In the genomic region with DNA sequence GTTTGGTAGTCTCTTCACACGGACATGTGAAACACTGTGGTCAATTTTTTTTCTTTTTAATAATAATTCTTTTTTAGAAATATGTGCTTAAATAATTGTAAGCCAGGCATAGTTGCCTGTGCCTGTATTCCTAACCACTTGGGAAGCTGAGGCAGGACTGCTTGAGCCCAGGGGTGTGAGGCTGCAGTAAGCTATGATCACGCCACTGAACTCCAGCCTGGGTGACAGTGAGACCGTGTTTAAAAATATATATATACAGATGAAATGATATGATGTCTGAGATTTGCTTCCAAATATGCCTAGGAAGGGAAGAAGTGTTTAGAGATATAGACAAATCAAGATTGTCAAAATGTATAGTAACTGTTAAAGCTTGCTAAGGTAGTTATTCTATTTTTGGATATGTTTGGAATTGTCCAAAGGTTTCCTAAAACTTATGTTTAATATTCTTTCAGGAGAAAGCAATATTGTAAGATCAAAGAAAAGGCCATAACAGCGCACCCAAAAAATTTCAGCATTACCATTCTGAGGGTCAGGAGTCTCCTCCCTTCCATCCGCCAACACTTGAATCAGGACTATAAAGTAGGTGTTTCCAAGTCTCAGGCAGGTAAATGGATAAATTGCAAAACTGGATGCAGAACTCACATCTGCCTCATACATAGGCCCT, we compare ENCODE assay signal across 1 cellular context.
TF ChIP-seq lines count a peak whose summit lies in the region.

No MANE protein-coding gene starts in this region.

TF ChIP-seq in IMR-90, 13 proteins besides CTCF, POLR2A, EP300 and RAD21:
- no peak for TF ChIP-seq FOS (IDR thresholded peaks at IDR 0.05; ENCODE audit: low read depth, low read length)
- TF ChIP-seq MXI1 (IDR thresholded peaks at IDR 0.05; ENCODE audit: borderline replicate concordance, low read depth, low read length), result no peak
- TF ChIP-seq RCOR1 (IDR thresholded peaks at IDR 0.05; ENCODE audit: insufficient replicate concordance, low read length), result no peak
- TF ChIP-seq BHLHE40 (IDR thresholded peaks at IDR 0.05; ENCODE audit: low read depth, low read length), result no peak
- no peak for TF ChIP-seq CEBPB (IDR thresholded peaks at IDR 0.05; ENCODE audit: low read depth, low read length)
- no peak for TF ChIP-seq NFE2L2 (IDR thresholded peaks at IDR 0.05; ENCODE audit: low read depth, low read length)
- no peak for TF ChIP-seq CHD1 (IDR thresholded peaks at IDR 0.05; ENCODE audit: low read depth, low read length)
- TF ChIP-seq MAFK (IDR thresholded peaks at IDR 0.05; ENCODE audit: low read depth, low read length), result no peak
- TF ChIP-seq, protein P1, sequence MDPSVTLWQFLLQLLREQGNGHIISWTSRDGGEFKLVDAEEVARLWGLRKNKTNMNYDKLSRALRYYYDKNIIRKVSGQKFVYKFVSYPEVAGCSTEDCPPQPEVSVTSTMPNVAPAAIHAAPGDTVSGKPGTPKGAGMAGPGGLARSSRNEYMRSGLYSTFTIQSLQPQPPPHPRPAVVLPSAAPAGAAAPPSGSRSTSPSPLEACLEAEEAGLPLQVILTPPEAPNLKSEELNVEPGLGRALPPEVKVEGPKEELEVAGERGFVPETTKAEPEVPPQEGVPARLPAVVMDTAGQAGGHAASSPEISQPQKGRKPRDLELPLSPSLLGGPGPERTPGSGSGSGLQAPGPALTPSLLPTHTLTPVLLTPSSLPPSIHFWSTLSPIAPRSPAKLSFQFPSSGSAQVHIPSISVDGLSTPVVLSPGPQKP (IDR thresholded peaks at IDR 0.05; ENCODE audit: borderline replicate concordance, low read depth, low read length), result no peak
- TF ChIP-seq, protein P2, sequence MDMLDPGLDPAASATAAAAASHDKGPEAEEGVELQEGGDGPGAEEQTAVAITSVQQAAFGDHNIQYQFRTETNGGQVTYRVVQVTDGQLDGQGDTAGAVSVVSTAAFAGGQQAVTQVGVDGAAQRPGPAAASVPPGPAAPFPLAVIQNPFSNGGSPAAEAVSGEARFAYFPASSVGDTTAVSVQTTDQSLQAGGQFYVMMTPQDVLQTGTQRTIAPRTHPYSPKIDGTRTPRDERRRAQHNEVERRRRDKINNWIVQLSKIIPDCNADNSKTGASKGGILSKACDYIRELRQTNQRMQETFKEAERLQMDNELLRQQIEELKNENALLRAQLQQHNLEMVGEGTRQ (IDR thresholded peaks at IDR 0.05; ENCODE audit: low read depth, low read length), result no peak
- no peak for TF ChIP-seq RFX5 (IDR thresholded peaks at IDR 0.05; ENCODE audit: low read depth, low read length)
- TF ChIP-seq MAZ (IDR thresholded peaks at IDR 0.05; ENCODE audit: borderline replicate concordance, low read depth, low read length), result no peak
- TF ChIP-seq SMC3 (IDR thresholded peaks at IDR 0.05; ENCODE audit: low read depth, low read length), result no peak
